In the genomic region with DNA sequence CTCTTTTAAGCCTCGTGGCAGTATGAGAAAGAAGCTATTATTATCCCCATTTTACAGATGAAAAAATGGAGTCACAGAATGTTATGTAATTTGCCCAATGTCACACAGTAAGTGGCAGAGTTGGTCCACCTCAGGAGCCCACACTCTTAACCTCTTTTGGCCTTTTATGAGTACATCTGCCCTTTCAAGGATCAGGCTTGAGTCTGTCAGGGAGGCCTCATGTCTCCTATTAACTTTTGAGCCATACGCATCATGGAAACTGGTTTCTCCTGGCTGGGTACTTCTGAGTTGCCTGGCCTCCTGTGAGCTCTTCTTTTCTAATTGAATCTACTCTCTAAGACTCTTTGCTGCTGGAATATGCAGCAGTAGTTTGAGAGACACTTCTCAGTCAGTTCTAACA, we compare ENCODE assay signal across 28 cellular contexts.
"Had no signal": no experiment of that assay in that cellular context is flagged by ENCODE, and none has a peak within 500 bp of the region (broad histone marks: within the 10 kb centered on the region; RNA-seq: fewer than 3 reads in every experiment).

No MANE protein-coding gene starts in this region.

- H3K36me3 Mint-ChIP-seq: activated naive CD4-positive, alpha-beta T cell treated with anti-CD3 and anti-CD28 coated beads, Interleukin-2, amount 50 U/mL, for 72 hours; naive thymus-derived CD8-positive, alpha-beta T cell had no signal

- H3K27me3 Mint-ChIP-seq: activated T-cell treated with anti-CD3 and anti-CD28 coated beads, Interleukin-2, amount 50 U/mL, for 24 hours; activated T-helper 17 cell treated with anti-CD3 and anti-CD28 coated beads, Interleukin-2, amount 50 U/mL, for 72 hours; naive thymus-derived CD8-positive, alpha-beta T cell had no signal

- ATAC-seq: activated naive CD4-positive, alpha-beta T cell treated with anti-CD3 and anti-CD28 coated beads, Interleukin-2, amount 50 U/mL, for 72 hours; activated T-helper 17 cell treated with anti-CD3 and anti-CD28 coated beads, Interleukin-2, amount 50 U/mL, for 72 hours; naive thymus-derived CD8-positive, alpha-beta T cell had no signal

- H3K4me3 ChIP-seq: left ventricle myocardium inferior, ovary, prostate gland, right atrium auricular region, stomach, suprapubic skin, transverse colon, uterus had no signal

- FAIRE-seq: frontal cortex had no signal

- H3K27me3 ChIP-seq: brain microvascular endothelial cell, neutrophil, ovary, right atrium auricular region, stomach, suprapubic skin, transverse colon, uterus had no signal

- DNase-seq: activated CD4-positive, alpha-beta T cell treated with anti-CD3 and anti-CD28 coated beads, Interleukin-2, amount 50 U/mL, for 1 hour; activated CD4-positive, CD25-positive, alpha-beta regulatory T cell treated with anti-CD3 and anti-CD28 coated beads, Interleukin-2, amount 50 U/mL, for 72 hours; activated CD8-positive, alpha-beta memory T cell treated with anti-CD3 and anti-CD28 coated beads, Interleukin-2, amount 50 U/mL, for 4 hours; activated T-cell treated with anti-CD3 and anti-CD28 coated beads, Interleukin-2, amount 50 U/mL, for 24 hours; aorta; brain microvascular endothelial cell; caudate nucleus; dermis blood vessel endothelial cell; effector CD8-positive, alpha-beta T cell; head of caudate nucleus; hypothalamus; left ventricle myocardium inferior; naive thymus-derived CD8-positive, alpha-beta T cell; ovary; stimulated activated CD4-positive, alpha-beta T cell treated with anti-CD3 and anti-CD28 coated beads, Interleukin-4, amount 100 ng/mL, for 24 hours; stomach; transverse colon; uterus had no signal

- H3K9me3 ChIP-seq: neutrophil, ovary, prostate gland, right atrium auricular region, stomach, suprapubic skin, transverse colon, uterus had no signal

- H3K9me3 Mint-ChIP-seq: activated T-cell treated with anti-CD3 and anti-CD28 coated beads, Interleukin-2, amount 50 U/mL, for 24 hours; activated T-helper 17 cell treated with anti-CD3 and anti-CD28 coated beads, Interleukin-2, amount 50 U/mL, for 72 hours; T-helper 2 cell treated with Interferon-gamma antibody and Interleukin-4, amounts not matched to agents 5 μg/mL and 100 μg/mL, for 36 hours had no signal

- H3K36me3 ChIP-seq: brain microvascular endothelial cell, left ventricle myocardium inferior, neutrophil, ovary, prostate gland, right atrium auricular region, stomach, suprapubic skin, transverse colon, uterus had no signal

- H3K27ac Mint-ChIP-seq: activated naive CD4-positive, alpha-beta T cell treated with anti-CD3 and anti-CD28 coated beads, Interleukin-2, amount 50 U/mL, for 72 hours; activated T-cell treated with anti-CD3 and anti-CD28 coated beads, Interleukin-2, amount 50 U/mL, for 24 hours; activated T-helper 17 cell treated with anti-CD3 and anti-CD28 coated beads, Interleukin-2, amount 50 U/mL, for 72 hours; mesothelial cell of epicardium; T-helper 2 cell treated with Interferon-gamma antibody and Interleukin-4, amounts not matched to agents 5 μg/mL and 100 μg/mL, for 36 hours had no signal

- H3K4me3 Mint-ChIP-seq: activated T-cell treated with anti-CD3 and anti-CD28 coated beads, Interleukin-2, amount 50 U/mL, for 24 hours; activated T-helper 17 cell treated with anti-CD3 and anti-CD28 coated beads, Interleukin-2, amount 50 U/mL, for 72 hours; mesothelial cell of epicardium; naive thymus-derived CD8-positive, alpha-beta T cell; T-helper 2 cell treated with Interferon-gamma antibody and Interleukin-4, amounts not matched to agents 5 μg/mL and 100 μg/mL, for 36 hours had no signal

- H3K27ac ChIP-seq: brain microvascular endothelial cell, left ventricle myocardium inferior, neutrophil, ovary, prostate gland, right atrium auricular region, stomach, suprapubic skin, transverse colon, uterus, VCaP had no signal

- H3K4me1 ChIP-seq: prostate gland, suprapubic skin, transverse colon, uterus had no signal
